ENCODE assay signal across 13 cellular contexts in genomic region chr7:2017914-2018785, GRCh38.
DNase-seq lines count a peak whose midpoint lies in the region; TF ChIP-seq lines count a peak whose summit lies in the region.
"Had no signal": no experiment of that assay in that cellular context is flagged by ENCODE, and none has a peak within 500 bp of the region (broad histone marks: within the 10 kb centered on the region; RNA-seq: fewer than 3 reads in every experiment).

No MANE protein-coding gene starts in this region.

- H3K27ac Mint-ChIP-seq in HFFc6 (peak overlapping the region; percentile 100), neural progenitor cell (peak overlapping the region; percentile 66)

- H3K9ac ChIP-seq in neural progenitor cell, result no peak overlapping the region

- intact Hi-C loops in cardiac septum (cut with DNase I), result no loop called here

- no peaks in the 10 kb centered on the region; the same call in 1 of the 2 replicates for H3K9me3 ChIP-seq in AG04450 (ENCODE audit: control insufficient read depth, insufficient read depth, low read length)
- H3K9me3 ChIP-seq in neural progenitor cell (ENCODE audit: low read depth), result no peaks in the 10 kb centered on the region
- H3K9me3 ChIP-seq in SJCRH30 (replicated peaks), result no peaks in the 10 kb centered on the region
- H3K9me3 ChIP-seq: gastrocnemius medialis had no signal

- H3K4me3 ChIP-seq in AG04450 (ENCODE audit: low read depth, low read length) (no peak overlapping the region), neural progenitor cell (no peak overlapping the region), SJCRH30 (no peak overlapping the region)
- H3K4me3 ChIP-seq: gastrocnemius medialis had no signal

- POLR2A ChIA-PET in AG04450 (lab: Yijun Ruan, JAX), result no interaction called here

- peaks cover 4% of the 10 kb centered on the region; the same call in 1 of the 2 replicates for H3K36me3 Mint-ChIP-seq in HFFc6 (ENCODE audit: low read depth)
- H3K36me3 Mint-ChIP-seq in neural progenitor cell, result no peaks in the 10 kb centered on the region

- TF ChIP-seq CTCF in AG04450 (IDR thresholded peaks at IDR 0.05; ENCODE audit: low read depth, low read length) (no peak), HFFc6 (IDR thresholded peaks at IDR 0.05) (no peak), neural progenitor cell (IDR thresholded peaks at IDR 0.05) (no peak)

- H3K36me3 ChIP-seq in neural progenitor cell, result no peaks in the 10 kb centered on the region
- no peaks in the 10 kb centered on the region for H3K36me3 ChIP-seq in SJCRH30
- H3K36me3 ChIP-seq: gastrocnemius medialis had no signal

- peaks cover 10% of the 10 kb centered on the region for H3F3A ChIP-seq in neural progenitor cell (ENCODE audit: low read depth)

- H3K4me2 ChIP-seq in neural progenitor cell, result no peak overlapping the region

- H3K27ac ChIP-seq in AG04450 (ENCODE audit: low read depth, low read length) (peak overlapping the region; percentile 31), neural progenitor cell (no peak overlapping the region), SJCRH30 (no peak overlapping the region)

- peaks cover 7% of the 10 kb centered on the region for H3K79me2 ChIP-seq in neural progenitor cell (ENCODE audit: low read depth)

- H3K4me3 Mint-ChIP-seq in HFFc6, result peak overlapping the region; percentile 84
- H3K4me3 Mint-ChIP-seq in neural progenitor cell, result no peak overlapping the region

- peaks cover 16% of the 10 kb centered on the region for H4K20me1 ChIP-seq in neural progenitor cell (ENCODE audit: low read depth)

- no peak overlapping the region for H2AFZ ChIP-seq in neural progenitor cell (replicated peaks)

- H3K27me3 ChIP-seq in AG04450 (ENCODE audit: control insufficient read depth, insufficient read depth, low read length), result no peaks in the 10 kb centered on the region
- no peaks in the 10 kb centered on the region for H3K27me3 ChIP-seq in neural progenitor cell
- no peaks in the 10 kb centered on the region for H3K27me3 ChIP-seq in SJCRH30
- H3K27me3 ChIP-seq: gastrocnemius medialis had no signal

- H3K27me3 Mint-ChIP-seq in HFFc6 (ENCODE audit: insufficient read depth) (no peaks in the 10 kb centered on the region; the same call in 1 of the 2 replicates), neural progenitor cell (ENCODE audit: insufficient read depth, low read depth) (peaks cover 7% of the 10 kb centered on the region)

- peaks cover 17% of the 10 kb centered on the region for H3K4me1 ChIP-seq in neural progenitor cell
- peaks cover 3% of the 10 kb centered on the region; the same call in 1 of the 2 replicates for H3K4me1 ChIP-seq in SJCRH30

- H3K4me1 Mint-ChIP-seq in HFFc6 (ENCODE audit: low read depth) (peaks cover 43% of the 10 kb centered on the region), neural progenitor cell (peaks cover 41% of the 10 kb centered on the region)

- CTCF ChIA-PET in AG04450 (lab: Charles Lee), result no interaction called here

- H3K9me3 Mint-ChIP-seq in HFFc6 (no peaks in the 10 kb centered on the region), neural progenitor cell (no peaks in the 10 kb centered on the region)

- no peak for DNase-seq in AG04450 (ENCODE audit: low read depth, low spot score)
- DNase-seq in HFFc6, result no peak
- peak; percentile 68 for DNase-seq in cardiac septum (ENCODE audit: low spot score)
- DNase-seq in neural progenitor cell (ENCODE audit: low spot score), result no peak
- no peak for DNase-seq in NCI-H524 treated with DMSO at 0.1 percent for 48 hours (lab: John Stamatoyannopoulos, UW)
- no peak for DNase-seq in SJCRH30
- no peak for DNase-seq in middle frontal gyrus (ENCODE audit: extremely low spot score, low spot score)
- no peak for DNase-seq in NCI-H1930 (lab: John Stamatoyannopoulos, UW)
- DNase-seq: activated CD8-positive, alpha-beta memory T cell treated with anti-CD3 and anti-CD28 coated beads, Interleukin-2, amount 50 U/mL, for 48 hours; NCI-H187; NCI-H774; SHP77 treated with DMSO at 0.1 percent for 48 hours had no signal
